Comparison of ENCODE assay signal across 21 cellular contexts in genomic region chr6:16973071-16973470, GRCh38.
"Had no signal": no experiment of that assay in that cellular context is flagged by ENCODE, and none has a peak within 500 bp of the region (broad histone marks: within the 10 kb centered on the region; RNA-seq: fewer than 3 reads in every experiment).

No MANE protein-coding gene starts in this region.

- H3K4me3 Mint-ChIP-seq: activated CD4-positive, alpha-beta T cell treated with anti-CD3 and anti-CD28 coated beads, Interleukin-2, amount 10 ng/mL, durations not matched to agents 24 days and 14 days; activated CD8-positive, alpha-beta memory T cell treated with anti-CD3 and anti-CD28 coated beads, Interleukin-2, amount 10 ng/mL, durations not matched to agents 7 days and 5 days; activated CD8-positive, alpha-beta T cell treated with anti-CD3 and anti-CD28 coated beads for 36 hours; activated naive CD8-positive, alpha-beta T cell treated with anti-CD3 and anti-CD28 coated beads, Interleukin-2, amount 10 ng/mL, durations not matched to agents 7 days and 5 days; naive thymus-derived CD4-positive, alpha-beta T cell; stimulated activated memory B cell treated with anti-CD40 and anti-IgM and Interleukin-4, amounts not matched to agents 10 μg/mL and 1 μg/mL and 100 μg/mL, for 72 hours had no signal

- H3K4me3 ChIP-seq: coronary artery, left lung, sigmoid colon, smooth muscle cell, transverse colon had no signal

- H3K4me1 Mint-ChIP-seq: stimulated activated memory B cell treated with anti-CD40 and anti-IgM and Interleukin-4, amounts not matched to agents 10 μg/mL and 1 μg/mL and 100 μg/mL, for 72 hours had no signal

- ATAC-seq: activated CD8-positive, alpha-beta memory T cell treated with anti-CD3 and anti-CD28 coated beads, Interleukin-2, amount 10 ng/mL, durations not matched to agents 7 days and 5 days; left lung; naive thymus-derived CD4-positive, alpha-beta T cell had no signal

- DNase-seq: activated CD4-positive, alpha-beta T cell treated with anti-CD3 and anti-CD28 coated beads, Interleukin-2, amount 10 ng/mL, durations not matched to agents 24 days and 14 days; activated CD8-positive, alpha-beta memory T cell treated with anti-CD3 and anti-CD28 coated beads, Interleukin-2, amount 10 ng/mL, durations not matched to agents 7 days and 5 days; activated naive CD4-positive, alpha-beta T cell treated with Interleukin-2 at 50 U/mL for 16 hours; activated naive CD8-positive, alpha-beta T cell treated with anti-CD3 and anti-CD28 coated beads, Interleukin-2, amount 10 ng/mL, durations not matched to agents 7 days and 5 days; amygdala; cerebellar nuclear complex; foreskin melanocyte; hippocampal formation; kidney glomerular epithelial cell; left lung; naive thymus-derived CD4-positive, alpha-beta T cell; retina; sigmoid colon; T-helper 1 cell; transverse colon had no signal

- H3K36me3 ChIP-seq: left lung, sigmoid colon, transverse colon had no signal

- H3K27ac ChIP-seq: coronary artery, epithelial cell of prostate, left lung, sigmoid colon, transverse colon had no signal

- H3K4me1 ChIP-seq: left lung, sigmoid colon, transverse colon had no signal

- H3K9me3 Mint-ChIP-seq: activated CD8-positive, alpha-beta T cell treated with anti-CD3 and anti-CD28 coated beads for 36 hours; stimulated activated memory B cell treated with anti-CD40 and anti-IgM and Interleukin-4, amounts not matched to agents 10 μg/mL and 1 μg/mL and 100 μg/mL, for 72 hours had no signal

- H3K4me2 ChIP-seq: smooth muscle cell had no signal

- H3K36me3 Mint-ChIP-seq: activated CD8-positive, alpha-beta memory T cell treated with anti-CD3 and anti-CD28 coated beads, Interleukin-2, amount 10 ng/mL, durations not matched to agents 7 days and 5 days; activated naive CD8-positive, alpha-beta T cell treated with anti-CD3 and anti-CD28 coated beads, Interleukin-2, amount 10 ng/mL, durations not matched to agents 7 days and 5 days; naive thymus-derived CD4-positive, alpha-beta T cell; stimulated activated memory B cell treated with anti-CD40 and anti-IgM and Interleukin-4, amounts not matched to agents 10 μg/mL and 1 μg/mL and 100 μg/mL, for 72 hours had no signal

- H3K9me3 ChIP-seq: left lung, sigmoid colon, transverse colon had no signal

- H3K27me3 ChIP-seq: left lung, sigmoid colon had no signal

- H3K27ac Mint-ChIP-seq: activated CD4-positive, alpha-beta T cell treated with anti-CD3 and anti-CD28 coated beads, Interleukin-2, amount 10 ng/mL, durations not matched to agents 24 days and 14 days; activated CD8-positive, alpha-beta memory T cell treated with anti-CD3 and anti-CD28 coated beads, Interleukin-2, amount 10 ng/mL, durations not matched to agents 7 days and 5 days; activated CD8-positive, alpha-beta T cell treated with anti-CD3 and anti-CD28 coated beads for 36 hours; activated naive CD8-positive, alpha-beta T cell treated with anti-CD3 and anti-CD28 coated beads, Interleukin-2, amount 10 ng/mL, durations not matched to agents 7 days and 5 days; naive thymus-derived CD4-positive, alpha-beta T cell; progenitor cell of endocrine pancreas; stimulated activated memory B cell treated with anti-CD40 and anti-IgM and Interleukin-4, amounts not matched to agents 10 μg/mL and 1 μg/mL and 100 μg/mL, for 72 hours had no signal
